2 cellular contexts compared by ENCODE assay signal in genomic region chr19:43502419-43502976, GRCh38.
TF ChIP-seq lines count a peak whose summit lies in the region.

No MANE protein-coding gene starts in this region.

TF ChIP-seq in GM23338, 12 proteins besides CTCF, POLR2A, EP300 and RAD21 (continued from another document):
- TF ChIP-seq, protein P1, sequence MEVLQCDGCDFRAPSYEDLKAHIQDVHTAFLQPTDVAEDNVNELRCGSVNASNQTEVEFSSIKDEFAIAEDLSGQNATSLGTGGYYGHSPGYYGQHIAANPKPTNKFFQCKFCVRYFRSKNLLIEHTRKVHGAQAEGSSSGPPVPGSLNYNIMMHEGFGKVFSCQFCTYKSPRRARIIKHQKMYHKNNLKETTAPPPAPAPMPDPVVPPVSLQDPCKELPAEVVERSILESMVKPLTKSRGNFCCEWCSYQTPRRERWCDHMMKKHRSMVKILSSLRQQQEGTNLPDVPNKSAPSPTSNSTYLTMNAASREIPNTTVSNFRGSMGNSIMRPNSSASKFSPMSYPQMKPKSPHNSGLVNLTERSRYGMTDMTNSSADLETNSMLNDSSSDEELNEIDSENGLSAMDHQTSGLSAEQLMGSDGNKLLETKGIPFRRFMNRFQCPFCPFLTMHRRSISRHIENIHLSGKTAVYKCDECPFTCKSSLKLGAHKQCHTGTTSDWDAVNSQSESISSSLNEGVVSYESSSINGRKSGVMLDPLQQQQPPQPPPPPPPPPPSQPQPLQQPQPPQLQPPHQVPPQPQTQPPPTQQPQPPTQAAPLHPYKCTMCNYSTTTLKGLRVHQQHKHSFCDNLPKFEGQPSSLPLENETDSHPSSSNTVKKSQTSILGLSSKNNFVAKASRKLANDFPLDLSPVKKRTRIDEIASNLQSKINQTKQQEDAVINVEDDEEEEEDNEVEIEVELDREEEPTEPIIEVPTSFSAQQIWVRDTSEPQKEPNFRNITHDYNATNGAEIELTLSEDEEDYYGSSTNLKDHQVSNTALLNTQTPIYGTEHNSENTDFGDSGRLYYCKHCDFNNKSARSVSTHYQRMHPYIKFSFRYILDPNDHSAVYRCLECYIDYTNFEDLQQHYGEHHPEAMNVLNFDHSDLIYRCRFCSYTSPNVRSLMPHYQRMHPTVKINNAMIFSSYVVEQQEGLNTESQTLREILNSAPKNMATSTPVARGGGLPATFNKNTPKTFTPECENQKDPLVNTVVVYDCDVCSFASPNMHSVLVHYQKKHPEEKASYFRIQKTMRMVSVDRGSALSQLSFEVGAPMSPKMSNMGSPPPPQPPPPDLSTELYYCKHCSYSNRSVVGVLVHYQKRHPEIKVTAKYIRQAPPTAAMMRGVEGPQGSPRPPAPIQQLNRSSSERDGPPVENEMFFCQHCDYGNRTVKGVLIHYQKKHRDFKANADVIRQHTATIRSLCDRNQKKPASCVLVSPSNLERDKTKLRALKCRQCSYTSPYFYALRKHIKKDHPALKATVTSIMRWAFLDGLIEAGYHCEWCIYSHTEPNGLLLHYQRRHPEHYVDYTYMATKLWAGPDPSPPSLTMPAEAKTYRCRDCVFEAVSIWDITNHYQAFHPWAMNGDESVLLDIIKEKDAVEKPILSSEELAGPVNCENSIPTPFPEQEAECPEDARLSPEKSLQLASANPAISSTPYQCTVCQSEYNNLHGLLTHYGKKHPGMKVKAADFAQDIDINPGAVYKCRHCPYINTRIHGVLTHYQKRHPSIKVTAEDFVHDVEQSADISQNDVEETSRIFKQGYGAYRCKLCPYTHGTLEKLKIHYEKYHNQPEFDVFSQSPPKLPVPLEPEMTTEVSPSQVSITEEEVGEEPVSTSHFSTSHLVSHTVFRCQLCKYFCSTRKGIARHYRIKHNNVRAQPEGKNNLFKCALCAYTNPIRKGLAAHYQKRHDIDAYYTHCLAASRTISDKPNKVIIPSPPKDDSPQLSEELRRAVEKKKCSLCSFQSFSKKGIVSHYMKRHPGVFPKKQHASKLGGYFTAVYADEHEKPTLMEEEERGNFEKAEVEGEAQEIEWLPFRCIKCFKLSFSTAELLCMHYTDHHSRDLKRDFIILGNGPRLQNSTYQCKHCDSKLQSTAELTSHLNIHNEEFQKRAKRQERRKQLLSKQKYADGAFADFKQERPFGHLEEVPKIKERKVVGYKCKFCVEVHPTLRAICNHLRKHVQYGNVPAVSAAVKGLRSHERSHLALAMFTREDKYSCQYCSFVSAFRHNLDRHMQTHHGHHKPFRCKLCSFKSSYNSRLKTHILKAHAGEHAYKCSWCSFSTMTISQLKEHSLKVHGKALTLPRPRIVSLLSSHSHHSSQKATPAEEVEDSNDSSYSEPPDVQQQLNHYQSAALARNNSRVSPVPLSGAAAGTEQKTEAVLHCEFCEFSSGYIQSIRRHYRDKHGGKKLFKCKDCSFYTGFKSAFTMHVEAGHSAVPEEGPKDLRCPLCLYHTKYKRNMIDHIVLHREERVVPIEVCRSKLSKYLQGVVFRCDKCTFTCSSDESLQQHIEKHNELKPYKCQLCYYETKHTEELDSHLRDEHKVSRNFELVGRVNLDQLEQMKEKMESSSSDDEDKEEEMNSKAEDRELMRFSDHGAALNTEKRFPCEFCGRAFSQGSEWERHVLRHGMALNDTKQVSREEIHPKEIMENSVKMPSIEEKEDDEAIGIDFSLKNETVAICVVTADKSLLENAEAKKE (CRISPR knock-in tag; IDR thresholded peaks at IDR 0.05): no peak
- TF ChIP-seq ZNF114 (CRISPR knock-in tag; IDR thresholded peaks at IDR 0.05) (no peak), POLR2AphosphoS5 (IDR thresholded peaks at IDR 0.05; ENCODE audit: low read depth) (no peak), EZH2 (IDR thresholded peaks at IDR 0.05; ENCODE audit: low read depth, unreplicated experiment) (no peak), CREB1 (CRISPR knock-in tag; IDR thresholded peaks at IDR 0.05; ENCODE audit: low read depth) (no peak), ZNF331 (CRISPR knock-in tag; IDR thresholded peaks at IDR 0.05; ENCODE audit: low read depth) (no peak), REST (IDR thresholded peaks at IDR 0.05; ENCODE audit: unreplicated experiment) (no peak), ETS1 (IDR thresholded peaks at IDR 0.05) (no peak)

TF ChIP-seq in liver, 16 proteins besides CTCF, POLR2A, EP300 and RAD21 (continued from another document):
- no peak for TF ChIP-seq ZBTB33 (IDR thresholded peaks at IDR 0.05)
